ENCODE assay signal across 6 cellular contexts in genomic region chr17:4998666-4999428, GRCh38. TPM values are rescaled to one million over a fixed set of nuclear protein-coding genes. Genes with fewer than 3 reads are reported as not detected.
DNase-seq lines count a peak whose midpoint lies in the region; TF ChIP-seq lines count a peak whose summit lies in the region.

No MANE protein-coding gene starts in this region.

- H3K4me1 ChIP-seq in HAP-1: peaks cover 6% of the 10 kb centered on the region

- H3K4me3 ChIP-seq in HAP-1: peak overlapping the region; percentile 82

- peak in 1 of 2 experiments; percentile 34 for DNase-seq in HAP-1 (ENCODE audit: low spot score in 2 of 2)
- DNase-seq in nephron progenitor cell: no peak
- no peak for DNase-seq in DMS153 treated with DMSO at 0.1 percent for 48 hours (lab: John Stamatoyannopoulos, UW; ENCODE audit: unreplicated experiment)
- DNase-seq in DMS79 (lab: John Stamatoyannopoulos, UW): no peak
- no peak for DNase-seq in pons (ENCODE audit: low spot score)

- no peak for TF ChIP-seq CTCF in brain (conservative IDR thresholded peaks at IDR 0.05)
- no peak for TF ChIP-seq CTCF in nephron progenitor cell (IDR thresholded peaks at IDR 0.05)

- H3K27me3 Mint-ChIP-seq in brain: peaks cover 6% of the 10 kb centered on the region
- H3K27me3 Mint-ChIP-seq in nephron progenitor cell (ENCODE audit: low read depth, poor library complexity): peaks cover 33% of the 10 kb centered on the region

- H3K9me3 ChIP-seq in HAP-1: no peaks in the 10 kb centered on the region

- H3K36me3 Mint-ChIP-seq in brain: peaks cover 31% of the 10 kb centered on the region
- peaks cover 29% of the 10 kb centered on the region for H3K36me3 Mint-ChIP-seq in nephron progenitor cell (ENCODE audit: low read depth)

- peaks cover 25% of the 10 kb centered on the region for H3K4me1 Mint-ChIP-seq in brain
- peaks cover 39% of the 10 kb centered on the region for H3K4me1 Mint-ChIP-seq in nephron progenitor cell

- H3K27ac Mint-ChIP-seq in brain (peak overlapping the region; percentile 26 to 91 (median 83)), nephron progenitor cell (no peak overlapping the region)

- H3K36me3 ChIP-seq in HAP-1 (replicated peaks): peaks cover 38% of the 10 kb centered on the region

- H3K27me3 ChIP-seq in HAP-1 (ENCODE audit: low read depth): no peaks in the 10 kb centered on the region

- peak overlapping the region; percentile 81 to 89 (median 85) for H3K4me3 Mint-ChIP-seq in brain
- H3K4me3 Mint-ChIP-seq in nephron progenitor cell: peak overlapping the region; percentile 86

- in situ Hi-C loops in HAP-1 (cut with MboI; ENCODE audit: low sequenced_read_pairs): loop anchor here (25.0 kb wide), 1 partner anchor 1463 kb away; no protein-coding TSS in a partner anchor

- H3K9me3 Mint-ChIP-seq in brain: no peaks in the 10 kb centered on the region
- H3K9me3 Mint-ChIP-seq in nephron progenitor cell: peaks cover 4% of the 10 kb centered on the region

RNA-seq across cellular contexts. Expression of gene KIF1C, which starts 1.1 kb away (rescaled TPM):
- 90.7 TPM for polyA plus RNA-seq in brain (ENCODE audit: insufficient read depth, low read depth, low replicate concordance)

RNA-seq across cellular contexts. Expression of gene INCA1, which starts 1.5 kb away (rescaled TPM):
- 3.5 TPM for polyA plus RNA-seq in brain (ENCODE audit: insufficient read depth, low read depth, low replicate concordance)

RNA-seq across cellular contexts. Expression of gene CAMTA2, which starts 11.4 kb away (rescaled TPM):
- polyA plus RNA-seq in brain (ENCODE audit: insufficient read depth, low read depth, low replicate concordance): 93.6 TPM

RNA-seq across cellular contexts. Expression of gene SPAG7, which starts 31.2 kb away (rescaled TPM):
- polyA plus RNA-seq in brain (ENCODE audit: insufficient read depth, low read depth, low replicate concordance): 66.5 TPM

RNA-seq across cellular contexts. Expression of gene SLC52A1, which starts 36.4 kb away (rescaled TPM):
- polyA plus RNA-seq in brain (ENCODE audit: insufficient read depth, low read depth, low replicate concordance): not detected
